11 cellular contexts compared by ENCODE assay signal in genomic region chr10:62018141-62018911, GRCh38.
DNase-seq lines count a peak whose midpoint lies in the region; ATAC-seq, FAIRE-seq and TF ChIP-seq lines count a peak whose summit lies in the region.
"Had no signal": no experiment of that assay in that cellular context is flagged by ENCODE, and none has a peak within 500 bp of the region (broad histone marks: within the 10 kb centered on the region; RNA-seq: fewer than 3 reads in every experiment).

No MANE protein-coding gene starts in this region.

- no peak overlapping the region for H3K27ac ChIP-seq in pancreas
- H3K27ac ChIP-seq: neural progenitor cell had no signal

- H3K36me3 ChIP-seq in pancreas, result no peaks in the 10 kb centered on the region
- H3K36me3 ChIP-seq: neural progenitor cell had no signal

- no peaks in the 10 kb centered on the region for H3K27me3 ChIP-seq in pancreas
- H3K27me3 ChIP-seq: neural progenitor cell had no signal

- peaks cover 0 to 15% (median 11%) of the 10 kb centered on the region in 3 donors for H3K4me1 ChIP-seq in pancreas

- no peak for TF ChIP-seq CTCF in GM12865 (IDR thresholded peaks at IDR 0.05; ENCODE audit: insufficient read depth, low read depth, low read length, missing control alignments)
- no peak for TF ChIP-seq CTCF in pancreas (IDR thresholded peaks at IDR 0.05)

- FAIRE-seq in pancreas (lab: Jason Lieb, UNC), result no peak
- FAIRE-seq: bronchial epithelial cell had no signal

- intact Hi-C loops in pancreas (cut with DNase I), result no loop called here

- H3K9me3 ChIP-seq in pancreas, result no peaks in the 10 kb centered on the region

- 24 to 26% methylated on average over 9 of the region's 9 CpGs for WGBS in pancreas, 2 donors

- H3K4me3 ChIP-seq in GM12865 (ENCODE audit: low read depth, low read length) (peak overlapping the region; percentile 50), pancreas (peak overlapping the region in 1 of 4 donors; percentile 12)
- H3K4me3 ChIP-seq: neural progenitor cell had no signal

- ATAC-seq in HG03520 (IDR thresholded peaks at IDR 0.05; ENCODE audit: unreplicated experiment), result peak; percentile 35
- peak; percentile 21 to 68 (median 48) for ATAC-seq in pancreas
- no peak for ATAC-seq in GM18870 (IDR thresholded peaks at IDR 0.05; ENCODE audit: unreplicated experiment)
- ATAC-seq in esophagus mucosa, result no peak

- no peak for DNase-seq in GM12865 (ENCODE audit: low read depth)
- DNase-seq in astrocyte of the hippocampus (ENCODE audit: low read depth, low spot score), result peak; percentile 25
- peak in 1 of 6 donors; percentile 16 for DNase-seq in pancreas
- DNase-seq in NCI-H226, result no peak
- DNase-seq in C1 segment of cervical spinal cord (lab: John Stamatoyannopoulos, UW), result no peak
- DNase-seq: NCI-H345 had no signal

Comparison
In these comparisons a context has a peak if more than half of its experiments do, and no peak if none do; other contexts are left out.
1. ATAC-seq: peak in HG03520 (single experiment) and pancreas (4 of 4); none in GM18870 (single experiment) and esophagus mucosa (single experiment).